ENCODE assay signal across 8 cellular contexts in the genomic region with DNA sequence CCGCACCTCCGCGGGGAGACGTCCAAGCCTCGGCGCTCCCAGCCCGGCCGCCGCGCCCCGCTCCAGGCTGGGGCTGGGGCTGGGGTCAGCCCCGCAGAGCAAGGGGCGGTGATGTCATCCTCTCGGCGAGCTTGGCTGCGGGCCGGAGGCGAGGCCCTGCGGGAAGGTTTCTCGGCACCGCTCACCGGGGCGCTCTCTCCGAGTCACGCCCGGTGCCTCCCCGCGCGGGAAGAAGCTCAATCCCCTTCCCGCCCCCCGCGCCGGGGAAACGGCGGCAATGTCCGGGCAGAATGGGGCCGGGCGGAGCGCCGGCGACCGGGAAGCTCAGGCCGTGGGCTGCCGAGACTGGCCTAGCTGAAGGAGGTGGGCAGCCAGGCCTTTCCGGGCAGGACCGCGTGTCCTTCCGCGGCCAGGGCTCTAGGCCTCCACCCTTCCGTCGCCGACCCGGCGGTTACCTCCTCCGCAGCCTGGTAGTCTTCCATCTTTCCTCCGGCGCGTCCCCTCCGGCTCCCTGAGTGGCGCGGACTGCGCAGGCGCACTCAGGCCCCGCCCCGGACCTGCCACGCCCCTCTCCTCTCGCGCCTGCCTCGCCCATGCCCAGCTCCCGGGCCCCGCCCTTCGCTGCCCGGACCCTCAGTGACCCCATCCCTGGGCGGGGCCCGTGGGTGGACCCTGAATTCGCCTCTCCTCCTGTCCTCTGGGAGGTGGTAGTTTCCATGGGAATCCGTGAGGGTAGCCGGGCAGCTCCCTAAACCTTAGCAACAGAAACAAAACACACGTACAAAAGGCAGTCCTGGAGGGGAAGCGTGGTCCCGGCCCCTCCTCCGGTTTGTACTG. TPM values are rescaled to one million over a fixed set of nuclear protein-coding genes. Genes with fewer than 3 reads are reported as not detected.
DNase-seq lines count a peak whose midpoint lies in the region.

A gene (minus strand): TSS at position 517 of the 837 bp plus-strand sequence. CDS start 35 bp downstream, at position 482.

- H3K27me3 ChIP-seq in SJSA1 (replicated peaks) (no peaks in the 10 kb centered on the region), neuron (ENCODE audit: insufficient read depth, low read length) (peaks cover 6% of the 10 kb centered on the region), subcutaneous abdominal adipose tissue (ENCODE audit: control insufficient read depth in 5 of 5, insufficient read depth in 4 of 5, low read length in 5 of 5) (no peaks in the 10 kb centered on the region)

- H3K27ac ChIP-seq in SJSA1 (peak within 1 kb of the TSS; percentile 94), subcutaneous abdominal adipose tissue (ENCODE audit: low read depth, low read length) (peak within 1 kb of the TSS; percentile 82)

- H2AFZ ChIP-seq in neuron (ENCODE audit: low read depth, low read length) = peak within 1 kb of the TSS; percentile 82

- peak; percentile 72 for DNase-seq in H4 (ENCODE audit: low spot score)
- peak; percentile 98 for DNase-seq in M059J (ENCODE audit: low read depth)
- DNase-seq in SJSA1 (ENCODE audit: low read depth in 1 of 2, low spot score in 2 of 2) = peak; percentile 96 to 98
- DNase-seq in activated naive CD4-positive, alpha-beta T cell treated with Interleukin-2 at 50 U/mL for 16 hours = peak; percentile 91
- peak; percentile 78 for DNase-seq in foreskin melanocyte

- H3K4me3 ChIP-seq in SJSA1 (peak within 1 kb of the TSS; percentile 97), neuron (ENCODE audit: low read length) (peak within 1 kb of the TSS; percentile 72), subcutaneous abdominal adipose tissue (ENCODE audit: low read depth in 1 of 5, low read length in 5 of 5) (peak within 1 kb of the TSS; percentile 84 to 94 (median 89))

- H3K9ac ChIP-seq in ES-I3 (ENCODE audit: low read depth, low read length) (peak within 1 kb of the TSS; percentile 93), subcutaneous abdominal adipose tissue (ENCODE audit: low read length in 5 of 5) (peak within 1 kb of the TSS; percentile 68 to 96 (median 90))

- H3K4me1 ChIP-seq in ES-I3 (ENCODE audit: insufficient read depth, low read length) (peaks cover 6% of the 10 kb centered on the region), SJSA1 (replicated peaks) (peaks cover 66% of the 10 kb centered on the region), neuron (ENCODE audit: insufficient read depth, low read length) (peaks cover 11% of the 10 kb centered on the region), subcutaneous abdominal adipose tissue (ENCODE audit: control insufficient read depth in 5 of 5, insufficient read depth in 5 of 5, low read length in 5 of 5) (peaks cover 4 to 34% (median 27%) of the 10 kb centered on the region in 5 donors)

- no peaks in the 10 kb centered on the region for H3K9me3 ChIP-seq in ES-I3 (ENCODE audit: control insufficient read depth, insufficient read depth, low read length)
- H3K9me3 ChIP-seq in SJSA1 (replicated peaks) = no peaks in the 10 kb centered on the region; the same call in 1 of the 2 replicates
- no peaks in the 10 kb centered on the region for H3K9me3 ChIP-seq in neuron (ENCODE audit: low read length)
- H3K9me3 ChIP-seq in subcutaneous abdominal adipose tissue (ENCODE audit: control insufficient read depth in 5 of 5, low read length in 5 of 5) = no peaks in the 10 kb centered on the region

- H3K36me3 ChIP-seq in ES-I3 (ENCODE audit: insufficient read depth, low read length) (no peaks in the 10 kb centered on the region; the same call in 1 of the 2 replicates), SJSA1 (peaks cover 39% of the 10 kb centered on the region), neuron (ENCODE audit: insufficient read depth, low read length) (peaks cover 12% of the 10 kb centered on the region), subcutaneous abdominal adipose tissue (ENCODE audit: control insufficient read depth in 5 of 5, insufficient read depth in 5 of 5, low read length in 5 of 5) (peaks cover 0 to 10% (median 6%) of the 10 kb centered on the region in 5 donors)

RNA-seq across cellular contexts. Expression of the gene that starts here (rescaled TPM):
- 40.1 and 58.7 TPM in 2 replicates for total RNA-seq in H4 (2014; rRNA removed; shearing (Covaris generic))
- 276 and 290 TPM in 2 replicates for total RNA-seq in M059J (2014; rRNA removed; shearing (Covaris generic))
- 136 and 199 TPM in 2 replicates for total RNA-seq in SJSA1 (2014; rRNA removed; shearing (Covaris generic))

Comparison
In these comparisons a context has a peak if more than half of its experiments do, and no peak if none do; other contexts are left out.
1. Peak in every context shown above with its lines: DNase-seq, H3K4me3 ChIP-seq and H3K27ac ChIP-seq.